ENCODE assay signal across 16 cellular contexts in the genomic region with DNA sequence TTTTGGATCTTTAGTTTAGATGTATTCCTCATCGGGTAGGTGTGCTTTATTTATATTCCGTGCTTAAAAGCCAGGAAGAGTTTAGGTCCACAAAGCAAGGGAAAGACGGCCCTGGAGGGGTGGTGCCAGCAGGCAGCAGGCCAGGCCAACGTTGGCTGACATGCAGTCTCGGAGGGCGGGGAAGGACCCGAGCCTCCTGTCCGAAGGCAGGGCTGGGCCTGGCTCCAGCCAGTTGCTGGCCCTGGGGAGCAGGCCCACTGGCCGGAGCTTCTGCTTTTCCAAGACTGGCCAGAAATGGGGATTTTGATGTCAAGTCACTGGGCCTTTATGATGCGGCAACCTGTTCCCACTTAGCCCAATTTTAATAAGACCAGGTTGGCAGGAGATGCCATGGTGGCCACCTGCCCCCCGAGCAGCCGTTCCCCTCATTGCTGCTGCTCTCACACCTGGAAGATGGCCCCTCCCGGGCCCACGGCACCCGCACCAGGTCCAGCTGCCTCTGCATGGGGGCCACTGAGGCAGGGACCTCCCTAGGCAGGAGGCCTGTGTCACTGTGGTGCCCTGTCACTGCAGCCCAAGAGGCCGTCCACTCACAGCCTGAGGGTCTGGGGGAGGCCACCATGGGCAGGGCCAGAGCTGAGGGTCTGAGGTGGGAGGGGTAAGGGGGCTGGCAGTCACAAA. TPM values are rescaled to one million over a fixed set of nuclear protein-coding genes. Genes with fewer than 3 reads are reported as not detected.
DNase-seq lines count a peak whose midpoint lies in the region; ATAC-seq, FAIRE-seq and TF ChIP-seq lines count a peak whose summit lies in the region.
"Had no signal": no experiment of that assay in that cellular context is flagged by ENCODE, and none has a peak within 500 bp of the region (broad histone marks: within the 10 kb centered on the region; RNA-seq: fewer than 3 reads in every experiment).

No MANE protein-coding gene starts in this region.

- H3K27me3 ChIP-seq in HepG2 (ENCODE audit: control insufficient read depth in 1 of 2, insufficient read depth in 2 of 2, low read length in 2 of 2) (no peaks in the 10 kb centered on the region), sigmoid colon (no peaks in the 10 kb centered on the region)

- ATAC-seq in effector memory CD8-positive, alpha-beta T cell (replicated peaks) = no peak
- ATAC-seq in HepG2 (no peak), GM18517 (IDR thresholded peaks at IDR 0.05; ENCODE audit: unreplicated experiment) (no peak)
- ATAC-seq in activated CD8-positive, alpha-beta memory T cell treated with anti-CD3 and anti-CD28 coated beads, Interleukin-2, amount 10 ng/mL, durations not matched to agents 7 days and 5 days = no peak

- H3K9ac ChIP-seq in HepG2 (ENCODE audit: insufficient read depth, low read depth, low read length) = no peak overlapping the region

- H3K4me3 Mint-ChIP-seq in IgD-negative memory B cell = peak overlapping the region in 2 of 4 donors; percentile 78 to 94
- H3K4me3 Mint-ChIP-seq in effector memory CD8-positive, alpha-beta T cell = peak overlapping the region; percentile 53 to 63
- no peak overlapping the region for H3K4me3 Mint-ChIP-seq in activated CD8-positive, alpha-beta memory T cell treated with anti-CD3 and anti-CD28 coated beads, Interleukin-2, amount 10 ng/mL, durations not matched to agents 7 days and 5 days

- intact Hi-C loops in HepG2 (cut with micrococcal nuclease; ENCODE audit: unreplicated experiment) (no loop called here), sigmoid colon (cut with DNase I) (no loop called here)

- no peak for FAIRE-seq in HepG2 (lab: Jason Lieb, UNC)
- FAIRE-seq: astrocyte, endothelial cell of umbilical vein had no signal

- no peak overlapping the region for H3K4me2 ChIP-seq in HepG2 (ENCODE audit: low read depth, low read length)

- H3K79me2 ChIP-seq in HepG2 (ENCODE audit: insufficient read depth, low read length) = peaks cover 51% of the 10 kb centered on the region

- H2AFZ ChIP-seq in HepG2 (ENCODE audit: low read length) = no peak overlapping the region

- no peaks in the 10 kb centered on the region for H3K27me3 Mint-ChIP-seq in IgD-negative memory B cell
- no peaks in the 10 kb centered on the region for H3K27me3 Mint-ChIP-seq in effector memory CD8-positive, alpha-beta T cell
- H3K27me3 Mint-ChIP-seq in activated CD8-positive, alpha-beta memory T cell treated with anti-CD3 and anti-CD28 coated beads, Interleukin-2, amount 10 ng/mL, durations not matched to agents 7 days and 5 days = no peaks in the 10 kb centered on the region

- no peak overlapping the region for H3K4me3 ChIP-seq in HepG2 (replicated peaks in 1 of 3; ENCODE audit: insufficient read depth in 1 of 3, low read depth in 2 of 3, low read length in 3 of 3)
- no peak overlapping the region for H3K4me3 ChIP-seq in sigmoid colon

- H3K4me1 ChIP-seq in HepG2 (ENCODE audit: insufficient read depth, low read length) = no peaks in the 10 kb centered on the region
- peaks cover 0 to 39% (median 26%) of the 10 kb centered on the region in 4 donors for H3K4me1 ChIP-seq in sigmoid colon

- WGBS in HepG2 (ENCODE audit: low lambda C conversion rate) = 94% methylated on average over 9 of the region's 16 CpGs
- whole genome bisulfite sequencing in sigmoid colon, 2 donors = 72 to 73% methylated on average over 16 of the region's 16 CpGs

- peaks cover 51 to 69% (median 65%) of the 10 kb centered on the region in 3 donors for H3K4me1 Mint-ChIP-seq in IgD-negative memory B cell
- peaks cover 59 to 75% of the 10 kb centered on the region in 2 donors for H3K4me1 Mint-ChIP-seq in effector memory CD8-positive, alpha-beta T cell (ENCODE audit: low read depth in 2 of 2)
- H3K4me1 Mint-ChIP-seq in activated CD8-positive, alpha-beta memory T cell treated with anti-CD3 and anti-CD28 coated beads, Interleukin-2, amount 10 ng/mL, durations not matched to agents 7 days and 5 days = peaks cover 43% of the 10 kb centered on the region

- peak overlapping the region; percentile 99 to 100 (median 100) for H3K27ac Mint-ChIP-seq in IgD-negative memory B cell
- H3K27ac Mint-ChIP-seq in effector memory CD8-positive, alpha-beta T cell = peak overlapping the region; percentile 19 to 82
- H3K27ac Mint-ChIP-seq in activated CD8-positive, alpha-beta memory T cell treated with anti-CD3 and anti-CD28 coated beads, Interleukin-2, amount 10 ng/mL, durations not matched to agents 7 days and 5 days = no peak overlapping the region

- no peak for TF ChIP-seq CTCF in HepG2 (CRISPR knock-in tag; IDR thresholded peaks at IDR 0.05)
- TF ChIP-seq CTCF in sigmoid colon (IDR thresholded peaks at IDR 0.05) = no peak

- CTCF ChIA-PET in HepG2 (lab: Yijun Ruan, JAX; ENCODE audit: low intra/inter-chr PET ratio, low total read pairs) = no interaction called here
- CTCF ChIA-PET in activated CD8-positive, alpha-beta memory T cell treated with anti-CD3 and anti-CD28 coated beads, Interleukin-2, amount 10 ng/mL, durations not matched to agents 7 days and 5 days (lab: Charles Lee) = no interaction called here

- no peak for TF ChIP-seq POLR2A in HepG2 (IDR thresholded peaks at IDR 0.05; ENCODE audit: insufficient read depth in 1 of 2, low read depth in 2 of 2, low read length in 2 of 2)
- no peak for TF ChIP-seq POLR2A in sigmoid colon (IDR thresholded peaks at IDR 0.05)

- TF ChIP-seq RAD21 in HepG2 (CRISPR knock-in tag; IDR thresholded peaks at IDR 0.05) = no peak

- no peaks in the 10 kb centered on the region for H3K9me3 Mint-ChIP-seq in IgD-negative memory B cell
- H3K9me3 Mint-ChIP-seq in effector memory CD8-positive, alpha-beta T cell = no peaks in the 10 kb centered on the region
- H3K9me3 Mint-ChIP-seq in activated CD8-positive, alpha-beta memory T cell treated with anti-CD3 and anti-CD28 coated beads, Interleukin-2, amount 10 ng/mL, durations not matched to agents 7 days and 5 days (ENCODE audit: low read depth) = no peaks in the 10 kb centered on the region

- H3K36me3 Mint-ChIP-seq in IgD-negative memory B cell = peaks cover 8% of the 10 kb centered on the region
- peaks cover 52% of the 10 kb centered on the region for H3K36me3 Mint-ChIP-seq in effector memory CD8-positive, alpha-beta T cell (ENCODE audit: insufficient read depth)
- peaks cover 10% of the 10 kb centered on the region for H3K36me3 Mint-ChIP-seq in activated CD8-positive, alpha-beta memory T cell treated with anti-CD3 and anti-CD28 coated beads, Interleukin-2, amount 10 ng/mL, durations not matched to agents 7 days and 5 days

- no peak for DNase-seq in effector memory CD8-positive, alpha-beta T cell
- DNase-seq in HepG2 (ENCODE audit: low spot score) (no peak), sigmoid colon (peak; percentile 88), DMS 273 treated with DMSO at 0.1 percent for 48 hours (lab: John Stamatoyannopoulos, UW) (no peak), SK-N-DZ (ENCODE audit: low spot score) (no peak)
- DNase-seq in activated CD8-positive, alpha-beta memory T cell treated with anti-CD3 and anti-CD28 coated beads, Interleukin-2, amount 10 ng/mL, durations not matched to agents 7 days and 5 days = no peak
- DNase-seq: GDM1; NCI-H345; RPMI8226; stimulated activated CD4-positive, alpha-beta T cell treated with anti-CD3 and anti-CD28 coated beads, Interleukin-15, amount 100 ng/mL, for 24 hours had no signal

- H3K9me3 ChIP-seq in HepG2 (ENCODE audit: low read length) (no peaks in the 10 kb centered on the region), sigmoid colon (no peaks in the 10 kb centered on the region)

- BruUV-seq in HepG2 (replicated peaks; lab: Mats Ljungman, UMichigan) = no TSS peak

- H4K20me1 ChIP-seq in HepG2 (ENCODE audit: insufficient read depth, low read length) = peaks cover 59% of the 10 kb centered on the region

- POLR2A ChIA-PET in HepG2 (lab: Yijun Ruan, JAX) = no interaction called here

- H3K27ac ChIP-seq in HepG2 (ENCODE audit: extremely low read length, insufficient read depth, low read length) (no peak overlapping the region), sigmoid colon (peak overlapping the region; percentile 25 to 52 (median 43))

- peaks cover 20 to 57% of the 10 kb centered on the region in 2 experiments for H3K36me3 ChIP-seq in HepG2 (replicated peaks in 1 of 2; ENCODE audit: control insufficient read depth in 1 of 2, insufficient read depth in 2 of 2, low read length in 2 of 2)
- H3K36me3 ChIP-seq in sigmoid colon = no peaks in the 10 kb centered on the region

- TF ChIP-seq EP300 in HepG2 (IDR thresholded peaks at IDR 0.05; ENCODE audit: low read depth in 2 of 2, low read length in 2 of 2) (no peak), HepG2 (CRISPR knock-in tag; IDR thresholded peaks at IDR 0.05; ENCODE audit: borderline replicate concordance) (no peak), sigmoid colon (IDR thresholded peaks at IDR 0.05) (no peak)

- in situ Hi-C loops in HepG2 (cut with HindIII; ENCODE audit: extremely low pct_ligation_motif_present, low pct_unique_long_range_greater_than_20kb) = loop anchor here (25.0 kb wide), 1 partner anchor 137 kb away; no protein-coding TSS in a partner anchor

RNA-seq across cellular contexts. Expression of a gene that starts 23.2 kb away (rescaled TPM):
- polyA plus RNA-seq in IgD-negative memory B cell (76.4 TPM), HepG2 (2011; rRNA removed) (90.6 and 115 TPM in 2 replicates), sigmoid colon (10 to 100 TPM in 1 of 3 donors, 1 to 10 TPM in 2; 4.2 to 35.1 (median 7.8) TPM)
- total RNA-seq in HepG2 (2016; rRNA removed; fragmentation: Illumina TruSeq; extraction: Trizol) (16.0 and 29.8 TPM in 2 replicates), sigmoid colon (10 to 100 TPM; 20.6 to 24.3 (median 22.3) TPM)
- total RNA-seq in HepG2 (2016; cell fraction: cytosol; rRNA removed; fragmentation: Illumina TruSeq; extraction: Trizol; ENCODE audit: low read depth) = 5.1 and 9.2 TPM in 2 replicates
- 14.3 and 34.5 TPM in 2 replicates for total RNA-seq in HepG2 (2016; cell fraction: insoluble cytoplasmic fraction; rRNA removed; fragmentation: Illumina TruSeq; extraction: Trizol)
- total RNA-seq in HepG2 (2016; cell fraction: membrane; rRNA removed; fragmentation: Illumina TruSeq; extraction: Trizol) = 14.8 and 16.4 TPM in 2 replicates
- total RNA-seq in HepG2 (2016; cell fraction: nucleus; rRNA removed; fragmentation: Illumina TruSeq; extraction: Trizol) = 37.9 and 47.2 TPM in 2 replicates
- 65.4 and 69.9 TPM in 2 replicates for polyA plus RNA-seq in HepG2 (2011; cell fraction: cytosol; rRNA removed)
- 330 and 361 TPM in 2 replicates for polyA plus RNA-seq in HepG2 (2011; cell fraction: nucleus; rRNA removed)
- polyA plus RNA-seq in HepG2 (2012) = 104 and 122 TPM in 2 replicates
- polyA plus RNA-seq in HepG2 (2016; cell fraction: cytosol; fragmentation: Illumina TruSeq; extraction: Trizol; ENCODE audit: low read depth) = 3.8 and 4.2 TPM in 2 replicates
- 18.3 and 19.5 TPM in 2 replicates for polyA plus RNA-seq in HepG2 (2016; cell fraction: insoluble cytoplasmic fraction; fragmentation: Illumina TruSeq; extraction: Trizol; ENCODE audit: low read depth)
- polyA plus RNA-seq in HepG2 (2016; cell fraction: membrane; fragmentation: Illumina TruSeq; extraction: Trizol; ENCODE audit: low read depth) = 9.2 and 10.4 TPM in 2 replicates
- polyA plus RNA-seq in HepG2 (2016; cell fraction: nucleus; fragmentation: Illumina TruSeq; extraction: Trizol; ENCODE audit: insufficient read depth, low read depth) = 89.7 and 92.4 TPM in 2 replicates
- polyA minus RNA-seq in HepG2 (2011; rRNA and poly(A)+ RNA removed; ENCODE audit: low replicate concordance) = 56.1 and 65.1 TPM in 2 replicates
- polyA minus RNA-seq in HepG2 (2011; cell fraction: cytosol; rRNA and poly(A)+ RNA removed) = 44.6 and 51.7 TPM in 2 replicates
- 90.3 and 92.4 TPM in 2 replicates for polyA minus RNA-seq in HepG2 (2011; cell fraction: nucleus; rRNA and poly(A)+ RNA removed)
- 73.8 and 87.2 TPM in 2 replicates for polyA plus RNA-seq in SK-N-DZ (2014; cell fraction: cytosol; rRNA removed)
- 46.6 and 62.7 TPM in 2 replicates for polyA plus RNA-seq in SK-N-DZ (2014; cell fraction: nucleus; rRNA removed)
- 10 to 100 TPM; 83.8 to 85.3 TPM for total RNA-seq in activated CD8-positive, alpha-beta memory T cell treated with anti-CD3 and anti-CD28 coated beads, Interleukin-2, amount 10 ng/mL, durations not matched to agents 7 days and 5 days

RNA-seq across cellular contexts. Expression of a gene that starts 55.3 kb away (rescaled TPM):
- polyA plus RNA-seq in IgD-negative memory B cell = not detected
- total RNA-seq in HepG2 (2016; rRNA removed; fragmentation: Illumina TruSeq; extraction: Trizol) = not detected in 2 replicates
- not detected in 2 replicates for total RNA-seq in HepG2 (2016; cell fraction: cytosol; rRNA removed; fragmentation: Illumina TruSeq; extraction: Trizol; ENCODE audit: low read depth)
- total RNA-seq in HepG2 (2016; cell fraction: insoluble cytoplasmic fraction; rRNA removed; fragmentation: Illumina TruSeq; extraction: Trizol) = not detected in 2 replicates
- total RNA-seq in HepG2 (2016; cell fraction: membrane; rRNA removed; fragmentation: Illumina TruSeq; extraction: Trizol) = not detected in 2 replicates
- not detected in 2 replicates for total RNA-seq in HepG2 (2016; cell fraction: nucleus; rRNA removed; fragmentation: Illumina TruSeq; extraction: Trizol)
- 0.01 and 0.12 TPM in 2 replicates for polyA plus RNA-seq in HepG2 (2011; rRNA removed)
- 0.03 and 0.06 TPM in 2 replicates for polyA plus RNA-seq in HepG2 (2011; cell fraction: cytosol; rRNA removed)
- 0.18 and 0.36 TPM in 2 replicates for polyA plus RNA-seq in HepG2 (2011; cell fraction: nucleus; rRNA removed)
- polyA plus RNA-seq in HepG2 (2012) = 0.15 and 0.17 TPM in 2 replicates
- not detected in 2 replicates for polyA plus RNA-seq in HepG2 (2016; cell fraction: cytosol; fragmentation: Illumina TruSeq; extraction: Trizol; ENCODE audit: low read depth)
- polyA plus RNA-seq in HepG2 (2016; cell fraction: insoluble cytoplasmic fraction; fragmentation: Illumina TruSeq; extraction: Trizol; ENCODE audit: low read depth) = not detected in 2 replicates
- polyA plus RNA-seq in HepG2 (2016; cell fraction: membrane; fragmentation: Illumina TruSeq; extraction: Trizol; ENCODE audit: low read depth) = not detected in 2 replicates
- not detected in 2 replicates for polyA plus RNA-seq in HepG2 (2016; cell fraction: nucleus; fragmentation: Illumina TruSeq; extraction: Trizol; ENCODE audit: insufficient read depth, low read depth)
- polyA minus RNA-seq in HepG2 (2011; rRNA and poly(A)+ RNA removed; ENCODE audit: low replicate concordance) = 0.12 and 0.14 TPM in 2 replicates
- not detected in 2 replicates for polyA minus RNA-seq in HepG2 (2011; cell fraction: cytosol; rRNA and poly(A)+ RNA removed)
- polyA minus RNA-seq in HepG2 (2011; cell fraction: nucleus; rRNA and poly(A)+ RNA removed) = 0.12 TPM in 1 of 2 replicates, not detected in the other
- not detected for total RNA-seq in sigmoid colon
- under 1 TPM in 1 of 3 donors, not detected in 2; 0.06 TPM for polyA plus RNA-seq in sigmoid colon
- polyA plus RNA-seq in SK-N-DZ (2014; cell fraction: cytosol; rRNA removed) = 0.02 and 0.10 TPM in 2 replicates
- 0.32 TPM in 1 of 2 replicates, not detected in the other for polyA plus RNA-seq in SK-N-DZ (2014; cell fraction: nucleus; rRNA removed)
- total RNA-seq in activated CD8-positive, alpha-beta memory T cell treated with anti-CD3 and anti-CD28 coated beads, Interleukin-2, amount 10 ng/mL, durations not matched to agents 7 days and 5 days = under 1 TPM; 0.07 to 0.23 TPM
- total RNA-seq: endothelial cell of umbilical vein, LHCN-M2 had no signal
- polyA plus RNA-seq: BJ, endothelial cell of umbilical vein had no signal
